ENCODE assay signal across 1 cellular context in the genomic region with DNA sequence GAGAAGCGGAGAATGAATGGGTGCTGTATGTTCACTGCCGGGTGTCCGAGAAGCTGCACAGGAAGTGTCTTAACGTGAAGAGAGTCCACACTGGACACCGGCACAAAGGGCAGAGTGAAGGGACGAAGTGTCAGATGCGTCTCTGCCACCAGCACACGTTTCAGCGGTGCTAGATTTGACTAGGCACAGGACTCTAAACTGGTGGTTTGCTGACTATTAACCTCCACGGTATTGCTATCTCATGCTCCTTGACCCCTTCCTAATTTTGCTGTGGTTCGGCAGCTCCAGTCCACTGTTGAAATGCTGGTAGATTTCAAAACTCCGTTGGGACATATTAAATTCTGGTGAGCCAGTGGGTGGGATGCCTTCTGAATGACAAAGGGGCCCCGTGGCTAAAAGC.
TF ChIP-seq lines count a peak whose summit lies in the region.

No MANE protein-coding gene starts in this region.

TF ChIP-seq in HepG2, 621 proteins besides CTCF, POLR2A, EP300 and RAD21:
- peak; percentile 23; the same call in 1 of the 2 replicates for TF ChIP-seq HNF4A (CRISPR knock-in tag; IDR thresholded peaks at IDR 0.05)
